In genomic region chr7:66729274-66729673, GRCh38 we compare ENCODE assay signal across 2 cellular contexts.
A peak's percentile ranks its signal among the peaks of the same experiment; 100 is the strongest.
TF ChIP-seq lines count a peak whose summit lies in the region.

No MANE protein-coding gene starts in this region.

TF ChIP-seq in HepG2, 621 proteins besides CTCF, POLR2A, EP300 and RAD21:
- TF ChIP-seq ATF6 (CRISPR knock-in tag; conservative IDR thresholded peaks at IDR 0.05): no peak
- no peak for TF ChIP-seq TFDP2 (CRISPR knock-in tag; IDR thresholded peaks at IDR 0.05)
- no peak for TF ChIP-seq AKNA (CRISPR knock-in tag; IDR thresholded peaks at IDR 0.05; ENCODE audit: borderline replicate concordance)
- TF ChIP-seq ZNF615 (CRISPR knock-in tag; IDR thresholded peaks at IDR 0.05; ENCODE audit: borderline replicate concordance): no peak
- TF ChIP-seq FOXK2 (IDR thresholded peaks at IDR 0.05): 0 out of 2 replicates have a peak, but pooled peaks have one; percentile 38
- no peak for TF ChIP-seq POGZ (CRISPR knock-in tag; IDR thresholded peaks at IDR 0.05)
- no peak for TF ChIP-seq TBP (CRISPR knock-in tag; IDR thresholded peaks at IDR 0.05)
- TF ChIP-seq CREB3 (CRISPR knock-in tag; IDR thresholded peaks at IDR 0.05): no peak
- 0 out of 2 replicates have a peak, but pooled peaks have one; percentile 67 for TF ChIP-seq TRIM22 (IDR thresholded peaks at IDR 0.05)
- no peak for TF ChIP-seq SSRP1 (CRISPR knock-in tag; IDR thresholded peaks at IDR 0.05)

TF ChIP-seq in K562, 482 proteins besides CTCF, POLR2A, EP300 and RAD21:
- TF ChIP-seq ZNF316 (IDR thresholded peaks at IDR 0.05) (no peak), ZBTB26 (CRISPR knock-in tag; IDR thresholded peaks at IDR 0.05) (peak; percentile 20; the same call in 1 of the 2 replicates), NKRF (IDR thresholded peaks at IDR 0.05; ENCODE audit: borderline replicate concordance) (no peak), OTX1 (CRISPR knock-in tag; IDR thresholded peaks at IDR 0.05) (peak; percentile 89), HBP1 (CRISPR knock-in tag; IDR thresholded peaks at IDR 0.05) (peak; percentile 50; the same call in 1 of the 2 replicates), THRB (CRISPR knock-in tag; conservative IDR thresholded peaks at IDR 0.05) (peak; percentile 72; the same call in 1 of the 2 replicates), HDAC6 (IDR thresholded peaks at IDR 0.05; ENCODE audit: low read depth, low read length) (no peak), DACH1 (IDR thresholded peaks at IDR 0.05; ENCODE audit: partially characterized antibody) (peak; percentile 25), BRF1 (IDR thresholded peaks at IDR 0.05; ENCODE audit: borderline replicate concordance, extremely low read depth, insufficient read length) (no peak), ZHX1 (conservative IDR thresholded peaks at IDR 0.05; ENCODE audit: low read length) (no peak), SFPQ (IDR thresholded peaks at IDR 0.05; ENCODE audit: low read depth, low read length) (no peak), ZEB2 (IDR thresholded peaks at IDR 0.05) (peak; percentile 61; the same call in 1 of the 2 replicates), ZNF263 (CRISPR knock-in tag; IDR thresholded peaks at IDR 0.05; ENCODE audit: borderline replicate concordance) (peak; percentile 43; the same call in 1 of the 2 replicates), ZBTB9 (CRISPR knock-in tag; IDR thresholded peaks at IDR 0.05) (no peak), TRIM25 (IDR thresholded peaks at IDR 0.05; ENCODE audit: borderline replicate concordance) (no peak), CTBP1 (IDR thresholded peaks at IDR 0.05; ENCODE audit: borderline replicate concordance) (no peak), KDM1A (IDR thresholded peaks at IDR 0.05) (0 out of 4 replicates have a peak, but pooled peaks of 1 of the 2 experiments have one; percentile 24), HDAC1 (IDR thresholded peaks at IDR 0.05) (0 out of 4 replicates have a peak, but pooled peaks of 1 of the 2 experiments have one; percentile 27), MLLT1 (IDR thresholded peaks at IDR 0.05) (peak in 1 of 2 experiments; percentile 58; a peak in 1 of 4 replicates), ZNF311 (CRISPR knock-in tag; IDR thresholded peaks at IDR 0.05) (no peak), ELF4 (CRISPR knock-in tag; IDR thresholded peaks at IDR 0.05) (peak; percentile 81; the same call in 1 of the 2 replicates), TAF15 (IDR thresholded peaks at IDR 0.05; ENCODE audit: low read depth, low read length) (no peak), MCM3 (IDR thresholded peaks at IDR 0.05) (peak; percentile 37; the same call in 1 of the 2 replicates)
